Comparison of ENCODE assay signal across 19 cellular contexts in genomic region chr20:14582855-14583254, GRCh38.
DNase-seq lines count a peak whose midpoint lies in the region; ATAC-seq lines count a peak whose summit lies in the region.
"Had no signal": no experiment of that assay in that cellular context is flagged by ENCODE, and none has a peak within 500 bp of the region (broad histone marks: within the 10 kb centered on the region; RNA-seq: fewer than 3 reads in every experiment).

No MANE protein-coding gene starts in this region.

- H3K9ac ChIP-seq in BLaER1 treated with 17β-estradiol and CSF1 and Interleukin-3, amounts not matched to agents 10 nM and 100 nM = no peak overlapping the region
- no peak overlapping the region for H3K9ac ChIP-seq in mesenchymal stem cell (ENCODE audit: low read length)

- H4K20me1 ChIP-seq in BLaER1 treated with 17β-estradiol and CSF1 and Interleukin-3, amounts not matched to agents 10 nM and 100 nM = no peaks in the 10 kb centered on the region

- peaks cover 0 to 10% (median 7%) of the 10 kb centered on the region in 10 experiments; a peak in 10 of 20 replicates for H3K4me1 ChIP-seq in BLaER1 treated with 17β-estradiol and CSF1 and Interleukin-3, amounts not matched to agents 10 nM and 100 nM
- H3K4me1 ChIP-seq in mesenchymal stem cell (ENCODE audit: control insufficient read depth, insufficient read depth, low read depth, low read length) = no peaks in the 10 kb centered on the region
- H3K4me1 ChIP-seq: vagina had no signal

- H2BK120ac ChIP-seq in mesenchymal stem cell (ENCODE audit: low read depth, low read length) = no peak overlapping the region

- H2AFZ ChIP-seq in mesenchymal stem cell (ENCODE audit: low read depth, low read length) = no peak overlapping the region

- no peak overlapping the region for H3K14ac ChIP-seq in mesenchymal stem cell (ENCODE audit: low read length in 2 of 2)

- DNase-seq in Jurkat, Clone E6-1 (ENCODE audit: low read depth, low spot score) = peak; percentile 4
- DNase-seq in T1000 (lab: John Stamatoyannopoulos, UW) (peak; percentile 9), mesenchymal stem cell (peak; percentile 66), NCI-H2029 treated with DMSO at 0.1 percent for 48 hours (lab: John Stamatoyannopoulos, UW) (no peak), SW 1271 (lab: John Stamatoyannopoulos, UW) (no peak)
- no peak for DNase-seq in activated naive CD4-positive, alpha-beta T cell treated with Interleukin-2 at 50 U/mL for 16 hours
- DNase-seq: activated CD4-positive, alpha-beta T cell treated with anti-CD3 and anti-CD28 coated beads, Interleukin-2, amount 10 ng/mL, durations not matched to agents 24 days and 14 days; activated T-cell treated with anti-CD3 and anti-CD28 coated beads, Interleukin-2, amount 50 U/mL, for 1 hour; DMS 273 treated with DMSO at 0.1 percent for 48 hours; GOT3; NCI-H1048; NK-92 treated with Interleukin-12 subunit alpha and Interleukin-12 subunit beta, amount 100 ng/mL, for 24 hours; pancreas; SHP77 treated with DMSO at 0.1 percent for 48 hours; stomach had no signal

- peak overlapping the region in 6 of 11 experiments; percentile 2 to 34 (median 16); a peak in 7 of 22 replicates for H3K4me2 ChIP-seq in BLaER1 treated with 17β-estradiol and CSF1 and Interleukin-3, amounts not matched to agents 10 nM and 100 nM
- H3K4me2 ChIP-seq in mesenchymal stem cell (ENCODE audit: low read length, poor library complexity, severe bottlenecking) = no peak overlapping the region

- H3K9me3 ChIP-seq in BLaER1 treated with 17β-estradiol and CSF1 and Interleukin-3, amounts not matched to agents 10 nM and 100 nM (replicated peaks in 1 of 11) = no peaks in the 10 kb centered on the region
- H3K9me3 ChIP-seq in mesenchymal stem cell (ENCODE audit: control insufficient read depth, low read length) = no peaks in the 10 kb centered on the region
- H3K9me3 ChIP-seq: pancreas, stomach, vagina had no signal

- H3K18ac ChIP-seq in mesenchymal stem cell (ENCODE audit: low read depth in 1 of 2, low read length in 2 of 2) = no peak overlapping the region

- H3K23ac ChIP-seq in mesenchymal stem cell (ENCODE audit: low read length in 2 of 2) = no peak overlapping the region

- no peak for ATAC-seq in HG02970 (IDR thresholded peaks at IDR 0.05; ENCODE audit: low FRiP score, unreplicated experiment)
- ATAC-seq: left lobe of liver, pancreas had no signal

- 46% methylated on average over 3 of the region's 3 CpGs for WGBS in mesenchymal stem cell

- no peak overlapping the region for H3K4me3 ChIP-seq in BLaER1 treated with 17β-estradiol and CSF1 and Interleukin-3, amounts not matched to agents 10 nM and 100 nM
- no peak overlapping the region for H3K4me3 ChIP-seq in Jurkat, Clone E6-1 (ENCODE audit: low read length)
- H3K4me3 ChIP-seq in mesenchymal stem cell (ENCODE audit: insufficient read depth in 1 of 2, low read depth in 1 of 2, low read length in 2 of 2) = no peak overlapping the region
- H3K4me3 ChIP-seq: pancreas, stomach, vagina had no signal

- no peak overlapping the region for H3K27ac ChIP-seq in BLaER1 treated with 17β-estradiol and CSF1 and Interleukin-3, amounts not matched to agents 10 nM and 100 nM
- no peak overlapping the region for H3K27ac ChIP-seq in mesenchymal stem cell (ENCODE audit: low read length, poor library complexity, severe bottlenecking)
- H3K27ac ChIP-seq: pancreas, stomach, vagina had no signal

- H4K91ac ChIP-seq in mesenchymal stem cell (ENCODE audit: low read length) = no peak overlapping the region

- H3K27me3 ChIP-seq in BLaER1 treated with 17β-estradiol and CSF1 and Interleukin-3, amounts not matched to agents 10 nM and 100 nM = no peaks in the 10 kb centered on the region
- H3K27me3 ChIP-seq in mesenchymal stem cell (ENCODE audit: control insufficient read depth in 1 of 2, insufficient read depth in 1 of 2, low read length in 2 of 2) = no peaks in the 10 kb centered on the region
- H3K27me3 ChIP-seq: pancreas, stomach, vagina had no signal

- H3K36me3 ChIP-seq in BLaER1 treated with 17β-estradiol and CSF1 and Interleukin-3, amounts not matched to agents 10 nM and 100 nM = no peaks in the 10 kb centered on the region
- H3K36me3 ChIP-seq in mesenchymal stem cell (ENCODE audit: control insufficient read depth in 1 of 2, insufficient read depth in 2 of 2, low read depth in 1 of 2, low read length in 2 of 2) = no peaks in the 10 kb centered on the region
- H3K36me3 ChIP-seq: pancreas, stomach, vagina had no signal

- H3K79me1 ChIP-seq in mesenchymal stem cell (replicated peaks; ENCODE audit: low read length, poor library complexity, severe bottlenecking) = no peaks in the 10 kb centered on the region

- H2AK5ac ChIP-seq in mesenchymal stem cell (ENCODE audit: low read length, severe bottlenecking) = no peak overlapping the region

- no peak overlapping the region for H2BK5ac ChIP-seq in mesenchymal stem cell (ENCODE audit: low read depth, low read length, poor library complexity, severe bottlenecking)

- H2BK15ac ChIP-seq in mesenchymal stem cell (ENCODE audit: low read depth, poor library complexity, severe bottlenecking) = no peak overlapping the region

- no peak overlapping the region for H3K4ac ChIP-seq in mesenchymal stem cell (ENCODE audit: low read depth in 1 of 2, low read length in 2 of 2)

- H2BK12ac ChIP-seq in mesenchymal stem cell (ENCODE audit: low read length in 2 of 2) = no peak overlapping the region

- no peak overlapping the region for H4K8ac ChIP-seq in mesenchymal stem cell (ENCODE audit: low read length)

Comparison
In these comparisons a context has a peak if more than half of its experiments do, and no peak if none do; other contexts are left out.
1. DNase-seq: peak in Jurkat, Clone E6-1 (single experiment), T1000 (single experiment) and mesenchymal stem cell (single experiment); none in activated naive CD4-positive, alpha-beta T cell treated with Interleukin-2 at 50 U/mL for 16 hours (single experiment), NCI-H2029 treated with DMSO at 0.1 percent for 48 hours (single experiment) and SW 1271 (0 of 2).